ENCODE assay signal across 1 cellular context in the genomic region with DNA sequence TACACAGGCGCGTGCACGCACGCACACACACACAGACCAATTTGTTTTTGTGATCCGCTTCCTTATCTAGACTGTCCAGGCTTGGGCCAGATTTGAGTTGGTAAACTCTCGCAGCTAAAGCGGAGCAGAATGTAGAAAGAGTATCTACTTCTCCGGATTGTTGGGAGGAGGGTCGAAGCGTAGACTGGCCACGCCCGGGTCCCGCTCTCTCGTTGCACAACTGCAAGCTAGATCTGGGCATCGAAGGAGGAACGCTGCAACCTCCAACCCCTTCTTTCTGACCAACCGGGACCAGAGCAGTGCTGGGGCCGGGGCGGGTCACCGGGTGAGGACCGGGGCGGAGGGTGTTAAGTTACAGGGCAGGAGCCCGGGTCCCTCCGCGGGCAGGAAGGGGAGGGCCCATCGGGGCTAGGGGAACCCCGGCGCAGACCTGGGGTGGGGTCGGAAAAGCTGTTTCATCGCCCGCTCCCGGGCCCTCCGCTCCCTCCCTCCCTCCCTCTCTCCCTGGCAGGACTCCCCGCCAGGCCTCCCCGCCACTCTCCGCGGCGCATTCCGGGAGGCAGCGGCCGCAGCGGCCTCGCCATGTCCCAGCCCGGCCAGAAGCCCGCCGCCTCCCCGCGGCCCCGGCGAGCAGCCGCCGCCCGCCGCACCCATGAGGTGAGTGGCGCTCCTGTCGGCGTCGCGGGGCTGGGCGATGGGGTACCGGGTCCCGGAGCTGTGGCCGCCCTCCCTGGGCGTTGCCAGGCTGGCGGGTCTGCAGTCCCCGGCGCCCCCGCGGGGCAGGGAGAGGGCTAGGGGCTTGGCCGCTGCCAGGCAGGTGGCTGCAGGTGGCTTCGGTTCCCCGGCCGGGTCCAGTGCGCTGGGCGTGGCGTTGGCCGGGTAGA.
A peak's percentile ranks its signal among the peaks of the same experiment; 100 is the strongest.
TF ChIP-seq lines count a peak whose summit lies in the region.

A gene with protein sequence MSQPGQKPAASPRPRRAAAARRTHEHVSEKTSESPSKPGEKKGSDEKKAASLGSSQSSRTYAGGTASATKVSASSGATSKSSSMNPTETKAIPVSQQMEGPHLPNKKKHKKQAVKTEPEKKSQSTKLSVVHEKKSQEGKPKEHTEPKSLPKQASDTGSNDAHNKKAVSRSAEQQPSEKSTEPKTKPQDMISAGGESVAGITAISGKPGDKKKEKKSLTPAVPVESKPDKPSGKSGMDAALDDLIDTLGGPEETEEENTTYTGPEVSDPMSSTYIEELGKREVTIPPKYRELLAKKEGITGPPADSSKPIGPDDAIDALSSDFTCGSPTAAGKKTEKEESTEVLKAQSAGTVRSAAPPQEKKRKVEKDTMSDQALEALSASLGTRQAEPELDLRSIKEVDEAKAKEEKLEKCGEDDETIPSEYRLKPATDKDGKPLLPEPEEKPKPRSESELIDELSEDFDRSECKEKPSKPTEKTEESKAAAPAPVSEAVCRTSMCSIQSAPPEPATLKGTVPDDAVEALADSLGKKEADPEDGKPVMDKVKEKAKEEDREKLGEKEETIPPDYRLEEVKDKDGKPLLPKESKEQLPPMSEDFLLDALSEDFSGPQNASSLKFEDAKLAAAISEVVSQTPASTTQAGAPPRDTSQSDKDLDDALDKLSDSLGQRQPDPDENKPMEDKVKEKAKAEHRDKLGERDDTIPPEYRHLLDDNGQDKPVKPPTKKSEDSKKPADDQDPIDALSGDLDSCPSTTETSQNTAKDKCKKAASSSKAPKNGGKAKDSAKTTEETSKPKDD (plus strand): TSS at position 536 of the 884 bp plus-strand sequence. CDS start 47 bp downstream, at position 583.

TF ChIP-seq in K562, 482 proteins besides CTCF, POLR2A, EP300 and RAD21 (continued from another document and continues in another):
- TF ChIP-seq IRF9 (tag; IDR thresholded peaks at IDR 0.05), result no peak
- peak; percentile 62 for TF ChIP-seq NCOR1 (IDR thresholded peaks at IDR 0.05)
- no peak for TF ChIP-seq ZNF586 (CRISPR knock-in tag; conservative IDR thresholded peaks at IDR 0.05)
- TF ChIP-seq C11orf30 (IDR thresholded peaks at IDR 0.05; ENCODE audit: low read depth), result no peak
- no peak for TF ChIP-seq POLR2AphosphoS2 (IDR thresholded peaks at IDR 0.05; ENCODE audit: low read length)
- no peak for TF ChIP-seq ZEB2 (IDR thresholded peaks at IDR 0.05)
- TF ChIP-seq ZNF140 (CRISPR knock-in tag; IDR thresholded peaks at IDR 0.05), result no peak
- no peak for TF ChIP-seq ZFX (CRISPR knock-in tag; IDR thresholded peaks at IDR 0.05)
- no peak for TF ChIP-seq GTF2B (IDR thresholded peaks at IDR 0.05; ENCODE audit: extremely low read depth, insufficient read length)
- TF ChIP-seq CHD4 (IDR thresholded peaks at IDR 0.05; ENCODE audit: insufficient read depth, insufficient replicate concordance, low read depth, low read length, poor library complexity, severe bottlenecking), result no peak
- peak; percentile 66 for TF ChIP-seq HNRNPLL (IDR thresholded peaks at IDR 0.05; ENCODE audit: low read depth, low read length, poor library complexity, severe bottlenecking)
- TF ChIP-seq POLR2AphosphoS5 (IDR thresholded peaks at IDR 0.05; ENCODE audit: control insufficient read depth, insufficient read depth, low read depth, low read length), result peak; percentile 30; the same call in 1 of the 2 replicates
- TF ChIP-seq TRIM24 (IDR thresholded peaks at IDR 0.05), result no peak
- TF ChIP-seq MTF1 (CRISPR knock-in tag; IDR thresholded peaks at IDR 0.05; ENCODE audit: borderline replicate concordance), result no peak
- peak; percentile 80 for TF ChIP-seq SOX6 (IDR thresholded peaks at IDR 0.05)
- TF ChIP-seq RBBP5 (IDR thresholded peaks at IDR 0.05; ENCODE audit: borderline replicate concordance, insufficient read depth, low read length, poor library complexity, severe bottlenecking), result no peak
- TF ChIP-seq, protein P1, sequence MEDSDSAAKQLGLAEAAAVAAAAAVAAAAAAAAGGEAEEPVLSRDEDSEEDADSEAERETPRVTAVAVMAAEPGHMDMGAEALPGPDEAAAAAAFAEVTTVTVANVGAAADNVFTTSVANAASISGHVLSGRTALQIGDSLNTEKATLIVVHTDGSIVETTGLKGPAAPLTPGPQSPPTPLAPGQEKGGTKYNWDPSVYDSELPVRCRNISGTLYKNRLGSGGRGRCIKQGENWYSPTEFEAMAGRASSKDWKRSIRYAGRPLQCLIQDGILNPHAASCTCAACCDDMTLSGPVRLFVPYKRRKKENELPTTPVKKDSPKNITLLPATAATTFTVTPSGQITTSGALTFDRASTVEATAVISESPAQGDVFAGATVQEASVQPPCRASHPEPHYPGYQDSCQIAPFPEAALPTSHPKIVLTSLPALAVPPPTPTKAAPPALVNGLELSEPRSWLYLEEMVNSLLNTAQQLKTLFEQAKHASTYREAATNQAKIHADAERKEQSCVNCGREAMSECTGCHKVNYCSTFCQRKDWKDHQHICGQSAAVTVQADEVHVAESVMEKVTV (CRISPR knock-in tag; IDR thresholded peaks at IDR 0.05), result no peak
- no peak for TF ChIP-seq POLR2H (tag; IDR thresholded peaks at IDR 0.05; ENCODE audit: low read depth)
- TF ChIP-seq TCF3 (CRISPR knock-in tag; IDR thresholded peaks at IDR 0.05), result peak; percentile 89
- no peak for TF ChIP-seq RHOXF2B (CRISPR knock-in tag; conservative IDR thresholded peaks at IDR 0.05)
- TF ChIP-seq POU5F1 (IDR thresholded peaks at IDR 0.05; ENCODE audit: borderline replicate concordance, low read depth, low read length, partially characterized antibody), result no peak
- no peak for TF ChIP-seq MYBL2 (IDR thresholded peaks at IDR 0.05; ENCODE audit: low read depth)
- no peak for TF ChIP-seq MYBL2 (CRISPR knock-in tag; IDR thresholded peaks at IDR 0.05; ENCODE audit: borderline replicate concordance)
- no peak for TF ChIP-seq L3MBTL2 (IDR thresholded peaks at IDR 0.05)
- TF ChIP-seq HDAC8 (tag; IDR thresholded peaks at IDR 0.05), result no peak
- TF ChIP-seq SRSF3 (IDR thresholded peaks at IDR 0.05; ENCODE audit: insufficient read depth, low read length), result no peak
- peak; percentile 85; the same call in 1 of the 2 replicates for TF ChIP-seq HDAC2 (IDR thresholded peaks at IDR 0.05)
- TF ChIP-seq, protein P2, sequence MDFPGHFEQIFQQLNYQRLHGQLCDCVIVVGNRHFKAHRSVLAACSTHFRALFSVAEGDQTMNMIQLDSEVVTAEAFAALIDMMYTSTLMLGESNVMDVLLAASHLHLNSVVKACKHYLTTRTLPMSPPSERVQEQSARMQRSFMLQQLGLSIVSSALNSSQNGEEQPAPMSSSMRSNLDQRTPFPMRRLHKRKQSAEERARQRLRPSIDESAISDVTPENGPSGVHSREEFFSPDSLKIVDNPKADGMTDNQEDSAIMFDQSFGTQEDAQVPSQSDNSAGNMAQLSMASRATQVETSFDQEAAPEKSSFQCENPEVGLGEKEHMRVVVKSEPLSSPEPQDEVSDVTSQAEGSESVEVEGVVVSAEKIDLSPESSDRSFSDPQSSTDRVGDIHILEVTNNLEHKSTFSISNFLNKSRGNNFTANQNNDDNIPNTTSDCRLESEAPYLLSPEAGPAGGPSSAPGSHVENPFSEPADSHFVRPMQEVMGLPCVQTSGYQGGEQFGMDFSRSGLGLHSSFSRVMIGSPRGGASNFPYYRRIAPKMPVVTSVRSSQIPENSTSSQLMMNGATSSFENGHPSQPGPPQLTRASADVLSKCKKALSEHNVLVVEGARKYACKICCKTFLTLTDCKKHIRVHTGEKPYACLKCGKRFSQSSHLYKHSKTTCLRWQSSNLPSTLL (IDR thresholded peaks at IDR 0.05), result no peak
- TF ChIP-seq, protein P3, sequence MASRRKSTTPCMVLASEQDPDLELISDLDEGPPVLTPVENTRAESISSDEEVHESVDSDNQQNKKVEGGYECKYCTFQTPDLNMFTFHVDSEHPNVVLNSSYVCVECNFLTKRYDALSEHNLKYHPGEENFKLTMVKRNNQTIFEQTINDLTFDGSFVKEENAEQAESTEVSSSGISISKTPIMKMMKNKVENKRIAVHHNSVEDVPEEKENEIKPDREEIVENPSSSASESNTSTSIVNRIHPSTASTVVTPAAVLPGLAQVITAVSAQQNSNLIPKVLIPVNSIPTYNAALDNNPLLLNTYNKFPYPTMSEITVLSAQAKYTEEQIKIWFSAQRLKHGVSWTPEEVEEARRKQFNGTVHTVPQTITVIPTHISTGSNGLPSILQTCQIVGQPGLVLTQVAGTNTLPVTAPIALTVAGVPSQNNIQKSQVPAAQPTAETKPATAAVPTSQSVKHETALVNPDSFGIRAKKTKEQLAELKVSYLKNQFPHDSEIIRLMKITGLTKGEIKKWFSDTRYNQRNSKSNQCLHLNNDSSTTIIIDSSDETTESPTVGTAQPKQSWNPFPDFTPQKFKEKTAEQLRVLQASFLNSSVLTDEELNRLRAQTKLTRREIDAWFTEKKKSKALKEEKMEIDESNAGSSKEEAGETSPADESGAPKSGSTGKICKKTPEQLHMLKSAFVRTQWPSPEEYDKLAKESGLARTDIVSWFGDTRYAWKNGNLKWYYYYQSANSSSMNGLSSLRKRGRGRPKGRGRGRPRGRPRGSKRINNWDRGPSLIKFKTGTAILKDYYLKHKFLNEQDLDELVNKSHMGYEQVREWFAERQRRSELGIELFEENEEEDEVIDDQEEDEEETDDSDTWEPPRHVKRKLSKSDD (conservative IDR thresholded peaks at IDR 0.05; ENCODE audit: low read length), result no peak
- TF ChIP-seq POLR3A (IDR thresholded peaks at IDR 0.05; ENCODE audit: borderline replicate concordance, extremely low read depth, insufficient read depth, insufficient read length), result no peak
- TF ChIP-seq MAFK (IDR thresholded peaks at IDR 0.05; ENCODE audit: low read length), result no peak
- no peak for TF ChIP-seq ASH1L (IDR thresholded peaks at IDR 0.05; ENCODE audit: borderline replicate concordance, low read depth, partially characterized antibody)
- no peak for TF ChIP-seq ZNF311 (CRISPR knock-in tag; IDR thresholded peaks at IDR 0.05)
- no peak for TF ChIP-seq PPARD (CRISPR knock-in tag; IDR thresholded peaks at IDR 0.05)
- no peak; a peak in 1 of 4 replicates for TF ChIP-seq NRF1 (conservative IDR thresholded peaks at IDR 0.05 in 1 of 2, IDR thresholded peaks at IDR 0.05 in 1 of 2)
- TF ChIP-seq TEAD4 (IDR thresholded peaks at IDR 0.05; ENCODE audit: low read length), result peak; percentile 81
- no peak for TF ChIP-seq TEAD4 (CRISPR knock-in tag; IDR thresholded peaks at IDR 0.05; ENCODE audit: borderline replicate concordance)
- TF ChIP-seq SREBF2 (CRISPR knock-in tag; IDR thresholded peaks at IDR 0.05), result no peak
- TF ChIP-seq ZNF12 (CRISPR knock-in tag; IDR thresholded peaks at IDR 0.05), result no peak
- TF ChIP-seq KAT7 (CRISPR knock-in tag; IDR thresholded peaks at IDR 0.05; ENCODE audit: borderline replicate concordance), result no peak
- TF ChIP-seq FOXK2 (conservative IDR thresholded peaks at IDR 0.05 in 1 of 2, IDR thresholded peaks at IDR 0.05 in 1 of 2; ENCODE audit: low read depth in 2 of 2), result no peak
- no peak for TF ChIP-seq RERE (CRISPR knock-in tag; IDR thresholded peaks at IDR 0.05; ENCODE audit: borderline replicate concordance)
- TF ChIP-seq ZSCAN29 (IDR thresholded peaks at IDR 0.05), result peak; percentile 97
- no peak for TF ChIP-seq EP400 (IDR thresholded peaks at IDR 0.05)
- TF ChIP-seq ZNF436 (CRISPR knock-in tag; IDR thresholded peaks at IDR 0.05), result no peak
- TF ChIP-seq ZFP1 (CRISPR knock-in tag; IDR thresholded peaks at IDR 0.05), result no peak
- no peak for TF ChIP-seq YY1 (IDR thresholded peaks at IDR 0.05; ENCODE audit: borderline replicate concordance in 1 of 3, control insufficient read depth in 1 of 3, extremely low read depth in 1 of 3, insufficient read depth in 3 of 3, insufficient read length in 1 of 3, insufficient replicate concordance in 2 of 3, low read depth in 1 of 3, low read length in 2 of 3)
- TF ChIP-seq GATAD2B (IDR thresholded peaks at IDR 0.05; ENCODE audit: borderline replicate concordance), result no peak
- TF ChIP-seq GTF2E2 (tag; IDR thresholded peaks at IDR 0.05), result no peak
- no peak for TF ChIP-seq FOXP1 (CRISPR knock-in tag; IDR thresholded peaks at IDR 0.05)
- TF ChIP-seq SRSF7 (optimal IDR thresholded peaks at IDR 0.05; ENCODE audit: low read depth, low read length), result no peak
